15 cellular contexts compared by ENCODE assay signal in the genomic region with DNA sequence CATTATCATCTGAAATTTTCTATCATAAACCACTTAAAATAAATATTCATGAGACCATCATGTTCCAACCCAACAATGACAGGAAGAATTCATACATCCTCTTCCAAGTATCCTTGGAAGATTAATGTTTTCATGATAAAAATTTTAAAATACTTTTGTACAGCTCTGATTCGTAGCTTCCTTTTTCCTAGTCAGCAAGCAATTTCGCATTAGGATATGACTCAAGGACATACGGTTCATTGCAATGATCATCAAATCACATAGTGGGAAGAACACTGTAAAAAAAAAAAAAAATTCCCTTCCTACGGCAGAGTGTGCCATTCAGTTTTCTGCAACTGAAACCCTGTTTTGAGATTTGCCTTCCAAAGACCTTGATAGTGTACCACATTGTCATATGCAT. TPM values are rescaled to one million over a fixed set of nuclear protein-coding genes. Genes with fewer than 3 reads are reported as not detected.
DNase-seq lines count a peak whose midpoint lies in the region; ATAC-seq and TF ChIP-seq lines count a peak whose summit lies in the region.
"Had no signal": no experiment of that assay in that cellular context is flagged by ENCODE, and none has a peak within 500 bp of the region (broad histone marks: within the 10 kb centered on the region; RNA-seq: fewer than 3 reads in every experiment).

No MANE protein-coding gene starts in this region.

- in situ Hi-C loops in astrocyte of the spinal cord (cut with HindIII; ENCODE audit: low sequenced_read_pairs): no loop called here

- intact Hi-C loops in left lung (cut with DNase I): no loop called here

- peak; percentile 58 for DNase-seq in HS-5 (ENCODE audit: low read depth)
- DNase-seq in astrocyte of the spinal cord (ENCODE audit: low read depth, low spot score): peak; percentile 32
- DNase-seq in left lung: no peak
- DNase-seq in stimulated activated CD4-positive, alpha-beta T cell treated with anti-CD3 and anti-CD28 coated beads, Interleukin-4, amount 100 ng/mL, for 1 hour: no peak
- DNase-seq in DMS114 treated with DMSO at 0.1 percent for 48 hours (lab: John Stamatoyannopoulos, UW; ENCODE audit: unreplicated experiment): no peak
- no peak for DNase-seq in activated naive CD8-positive, alpha-beta T cell treated with anti-CD3 and anti-CD28 coated beads for 36 hours
- DNase-seq in activated naive CD4-positive, alpha-beta T cell treated with anti-CD3 and anti-CD28 coated beads, Interleukin-2, amount 50 U/mL, for 72 hours (ENCODE audit: low spot score in 2 of 2): no peak
- DNase-seq: activated naive CD4-positive, alpha-beta T cell treated with anti-CD3 and anti-CD28 coated beads for 36 hours; erythroblast; KG1; NCI-H187; NCI-H774 had no signal

- H2AFZ ChIP-seq in ACC112 (ENCODE audit: low read length, unreplicated experiment): no peak overlapping the region

- ATAC-seq in left lung: peak; percentile 43
- ATAC-seq in activated naive CD4-positive, alpha-beta T cell treated with anti-CD3 and anti-CD28 coated beads, Interleukin-2, amount 50 U/mL, for 72 hours: no peak

- peak overlapping the region; percentile 19 for H3K27ac ChIP-seq in ACC112 (ENCODE audit: low read depth, low read length)
- peak overlapping the region in 1 of 2 donors; percentile 11 for H3K27ac ChIP-seq in left lung
- H3K27ac ChIP-seq: thoracic aorta had no signal

- no peaks in the 10 kb centered on the region for H3K9me3 ChIP-seq in left lung
- H3K9me3 ChIP-seq: thoracic aorta had no signal

- H3K27me3 ChIP-seq in ACC112 (ENCODE audit: insufficient read depth, low read length) (no peaks in the 10 kb centered on the region), left lung (no peaks in the 10 kb centered on the region)

- H3K36me3 ChIP-seq in ACC112 (ENCODE audit: insufficient read depth, low read length): no peaks in the 10 kb centered on the region
- no peaks in the 10 kb centered on the region for H3K36me3 ChIP-seq in left lung
- H3K36me3 ChIP-seq: thoracic aorta had no signal

- no peaks in the 10 kb centered on the region for H3K79me2 ChIP-seq in ACC112 (ENCODE audit: control insufficient read depth, insufficient read depth, low read length, unreplicated experiment)

- H3K27ac Mint-ChIP-seq in activated naive CD8-positive, alpha-beta T cell treated with anti-CD3 and anti-CD28 coated beads for 36 hours: no peak overlapping the region
- no peak overlapping the region for H3K27ac Mint-ChIP-seq in activated naive CD4-positive, alpha-beta T cell treated with anti-CD3 and anti-CD28 coated beads, Interleukin-2, amount 50 U/mL, for 72 hours
- H3K27ac Mint-ChIP-seq: activated naive CD4-positive, alpha-beta T cell treated with anti-CD3 and anti-CD28 coated beads for 36 hours; mesothelial cell of epicardium had no signal

- peaks cover 15% of the 10 kb centered on the region for H3K4me1 Mint-ChIP-seq in activated naive CD8-positive, alpha-beta T cell treated with anti-CD3 and anti-CD28 coated beads for 36 hours

- H3K4me3 Mint-ChIP-seq in activated naive CD8-positive, alpha-beta T cell treated with anti-CD3 and anti-CD28 coated beads for 36 hours: no peak overlapping the region
- H3K4me3 Mint-ChIP-seq: activated naive CD4-positive, alpha-beta T cell treated with anti-CD3 and anti-CD28 coated beads for 36 hours; mesothelial cell of epicardium had no signal

- H3K9me3 Mint-ChIP-seq in activated naive CD8-positive, alpha-beta T cell treated with anti-CD3 and anti-CD28 coated beads for 36 hours: no peaks in the 10 kb centered on the region
- no peaks in the 10 kb centered on the region for H3K9me3 Mint-ChIP-seq in activated naive CD4-positive, alpha-beta T cell treated with anti-CD3 and anti-CD28 coated beads, Interleukin-2, amount 50 U/mL, for 72 hours
- H3K9me3 Mint-ChIP-seq: activated naive CD4-positive, alpha-beta T cell treated with anti-CD3 and anti-CD28 coated beads for 36 hours had no signal

- H3K4me1 ChIP-seq in ACC112 (ENCODE audit: control insufficient read depth, insufficient read depth, low read length, unreplicated experiment) (peaks cover 15% of the 10 kb centered on the region), left lung (peaks cover 5 to 32% of the 10 kb centered on the region in 2 donors)

- no peaks in the 10 kb centered on the region for H3K27me3 Mint-ChIP-seq in activated naive CD8-positive, alpha-beta T cell treated with anti-CD3 and anti-CD28 coated beads for 36 hours

- TF ChIP-seq CTCF in astrocyte of the spinal cord (IDR thresholded peaks at IDR 0.05; ENCODE audit: low read depth, low read length) (no peak), left lung (IDR thresholded peaks at IDR 0.05) (no peak)

- no peaks in the 10 kb centered on the region for H3K36me3 Mint-ChIP-seq in activated naive CD8-positive, alpha-beta T cell treated with anti-CD3 and anti-CD28 coated beads for 36 hours
- no peaks in the 10 kb centered on the region for H3K36me3 Mint-ChIP-seq in activated naive CD4-positive, alpha-beta T cell treated with anti-CD3 and anti-CD28 coated beads, Interleukin-2, amount 50 U/mL, for 72 hours
- H3K36me3 Mint-ChIP-seq: mesothelial cell of epicardium had no signal

- H3K4me3 ChIP-seq in ACC112 (ENCODE audit: low read depth, low read length) (no peak overlapping the region), astrocyte of the spinal cord (ENCODE audit: low read depth, low read length) (no peak overlapping the region), left lung (no peak overlapping the region)
- H3K4me3 ChIP-seq: thoracic aorta had no signal

RNA-seq across cellular contexts. Expression of a gene that starts 35.2 kb away (rescaled TPM):
- 10 to 100 TPM in 1 of 2 donors, 1 to 10 TPM in 1; 8.7 to 19.6 TPM for total RNA-seq in left lung
- 10 to 100 TPM; 12.8 to 13.0 TPM for total RNA-seq in activated naive CD8-positive, alpha-beta T cell treated with anti-CD3 and anti-CD28 coated beads for 36 hours
- 10 to 100 TPM in 1 of 2 donors, 1 to 10 TPM in 1; 6.3 to 11.8 TPM for total RNA-seq in activated naive CD4-positive, alpha-beta T cell treated with anti-CD3 and anti-CD28 coated beads, Interleukin-2, amount 50 U/mL, for 72 hours

RNA-seq across cellular contexts. Expression of a gene that starts 51.8 kb away (rescaled TPM):
- total RNA-seq in left lung: 1 to 10 TPM; 9.0 to 9.2 TPM
- total RNA-seq in activated naive CD8-positive, alpha-beta T cell treated with anti-CD3 and anti-CD28 coated beads for 36 hours: 1 to 10 TPM; 8.9 to 9.9 TPM
- total RNA-seq in activated naive CD4-positive, alpha-beta T cell treated with anti-CD3 and anti-CD28 coated beads, Interleukin-2, amount 50 U/mL, for 72 hours: 10 to 100 TPM in 1 of 2 donors, 1 to 10 TPM in 1; 7.4 to 15.3 TPM

Comparison
In these comparisons a context has a peak if more than half of its experiments do, and no peak if none do; other contexts are left out.
1. DNase-seq: peak in HS-5 (single experiment) and astrocyte of the spinal cord (single experiment); none in left lung (0 of 2), stimulated activated CD4-positive, alpha-beta T cell treated with anti-CD3 and anti-CD28 coated beads, Interleukin-4, amount 100 ng/mL, for 1 hour (single experiment), DMS114 treated with DMSO at 0.1 percent for 48 hours (single experiment), activated naive CD8-positive, alpha-beta T cell treated with anti-CD3 and anti-CD28 coated beads for 36 hours (single experiment) and activated naive CD4-positive, alpha-beta T cell treated with anti-CD3 and anti-CD28 coated beads, Interleukin-2, amount 50 U/mL, for 72 hours (0 of 2).